In the genomic region with DNA sequence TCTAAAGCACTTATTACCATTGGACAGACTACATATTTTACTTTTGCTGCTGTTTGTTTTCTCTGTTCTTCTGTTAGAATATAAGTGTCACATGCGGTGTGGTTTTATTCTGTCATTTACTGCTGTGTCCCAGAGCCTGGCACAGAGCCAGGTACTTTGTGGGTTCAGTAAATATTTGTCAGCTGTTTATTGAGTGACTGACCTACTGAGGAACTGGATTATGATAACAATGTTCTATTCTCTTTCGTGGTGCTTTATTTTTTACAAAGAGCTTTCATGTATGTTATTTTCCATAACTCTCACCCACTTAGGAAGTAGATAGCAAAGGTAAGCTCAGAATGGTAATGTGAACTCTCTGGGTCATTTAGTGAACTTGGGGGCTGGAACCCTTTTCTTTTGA, we compare ENCODE assay signal across 18 cellular contexts.
DNase-seq lines count a peak whose midpoint lies in the region; TF ChIP-seq lines count a peak whose summit lies in the region.
"Had no signal": no experiment of that assay in that cellular context is flagged by ENCODE, and none has a peak within 500 bp of the region (broad histone marks: within the 10 kb centered on the region; RNA-seq: fewer than 3 reads in every experiment).

No MANE protein-coding gene starts in this region.

- no peak overlapping the region for H2BK15ac ChIP-seq in H9 (ENCODE audit: low read depth, low read length)

- H3K36me3 ChIP-seq in hepatocyte (replicated peaks; ENCODE audit: insufficient read depth, low read depth): no peaks in the 10 kb centered on the region
- H3K36me3 ChIP-seq: left lung, MG63 had no signal

- H3K27ac Mint-ChIP-seq in H9 (no peak overlapping the region; a peak in 1 of 7 replicates), progenitor cell of endocrine pancreas (no peak overlapping the region)
- no peak overlapping the region for H3K27ac Mint-ChIP-seq in activated CD4-positive, alpha-beta T cell treated with anti-CD3 and anti-CD28 coated beads, Interleukin-2, amount 10 ng/mL, durations not matched to agents 24 days and 14 days
- H3K27ac Mint-ChIP-seq: activated CD8-positive, alpha-beta T cell treated with anti-CD3 and anti-CD28 coated beads, Interleukin-2, amount 10 ng/mL, durations not matched to agents 7 days and 5 days; activated naive CD8-positive, alpha-beta T cell treated with anti-CD3 and anti-CD28 coated beads, Interleukin-2, amount 10 ng/mL, durations not matched to agents 7 days and 5 days; CD8-positive, alpha-beta memory T cell; HFFc6 had no signal

- H3K4ac ChIP-seq in H9 (ENCODE audit: low read depth, low read length): no peak overlapping the region

- no peak overlapping the region for H2AFZ ChIP-seq in hepatocyte
- H2AFZ ChIP-seq in H9 (ENCODE audit: low read length): no peak overlapping the region

- H4K20me1 ChIP-seq in hepatocyte (ENCODE audit: insufficient read depth, poor library complexity, severe bottlenecking): no peaks in the 10 kb centered on the region
- H4K20me1 ChIP-seq in H9 (ENCODE audit: control insufficient read depth, insufficient read depth, insufficient read length): no peaks in the 10 kb centered on the region

- H2BK12ac ChIP-seq in H9 (ENCODE audit: insufficient read length, low read depth, low read length): no peak overlapping the region

- H3K4me2 ChIP-seq in hepatocyte (no peak overlapping the region), H9 (ENCODE audit: insufficient read depth, insufficient read length, low read length) (no peak overlapping the region)

- no peak overlapping the region for H3K4me3 ChIP-seq in hepatocyte
- H3K4me3 ChIP-seq: left lung, MG63 had no signal

- no peak overlapping the region for H3T11ph ChIP-seq in H9 (ENCODE audit: low read length)

- no peak overlapping the region for H2AK5ac ChIP-seq in H9 (ENCODE audit: insufficient read length, low read length)

- DNase-seq in DMS53 treated with DMSO at 0.1 percent for 48 hours (lab: John Stamatoyannopoulos, UW; ENCODE audit: unreplicated experiment) (peak; percentile 95), NCI-H128 (lab: John Stamatoyannopoulos, UW; ENCODE audit: unreplicated experiment) (peak; percentile 75), NCI-H345 (lab: John Stamatoyannopoulos, UW) (peak; percentile 99), hepatocyte (ENCODE audit: low spot score) (peak; percentile 27), H9 (no peak), progenitor cell of endocrine pancreas (ENCODE audit: low spot score, unreplicated experiment) (no peak), NCI-H526 treated with DMSO at 0.1 percent for 48 hours (lab: John Stamatoyannopoulos, UW) (no peak)
- DNase-seq in activated CD4-positive, alpha-beta T cell treated with anti-CD3 and anti-CD28 coated beads, Interleukin-2, amount 10 ng/mL, durations not matched to agents 24 days and 14 days: no peak
- DNase-seq: activated CD8-positive, alpha-beta T cell treated with anti-CD3 and anti-CD28 coated beads, Interleukin-2, amount 10 ng/mL, durations not matched to agents 7 days and 5 days; activated naive CD8-positive, alpha-beta T cell treated with anti-CD3 and anti-CD28 coated beads, Interleukin-2, amount 10 ng/mL, durations not matched to agents 7 days and 5 days; CD8-positive, alpha-beta memory T cell; dermis blood vessel endothelial cell; HFFc6; left lung; MG63; NCI-H526; stimulated activated CD4-positive, alpha-beta T cell treated with anti-CD3 and anti-CD28 coated beads, Interleukin-4, amount 100 ng/mL, for 24 hours had no signal

- no peaks in the 10 kb centered on the region for H3K23me2 ChIP-seq in H9 (ENCODE audit: insufficient read length, low read depth, low read length, poor library complexity, severe bottlenecking)

- no peak overlapping the region for H4K8ac ChIP-seq in H9 (replicated peaks; ENCODE audit: insufficient read length, low read depth, low read length)

- H3K79me2 ChIP-seq in hepatocyte (no peaks in the 10 kb centered on the region), H9 (ENCODE audit: insufficient read depth, low read length) (no peaks in the 10 kb centered on the region)

- H3K9me2 ChIP-seq in hepatocyte (replicated peaks; ENCODE audit: insufficient read depth): no peaks in the 10 kb centered on the region

- H2BK20ac ChIP-seq in H9 (ENCODE audit: low read depth, low read length, poor library complexity, severe bottlenecking): no peak overlapping the region

- no peak overlapping the region for H3K56ac ChIP-seq in H9 (ENCODE audit: insufficient read length, low read depth, low read length)

- no peak overlapping the region for H2BK120ac ChIP-seq in H9 (ENCODE audit: low read depth, low read length, poor library complexity, severe bottlenecking)

- H3K9ac ChIP-seq in H9 (ENCODE audit: extremely low read depth, insufficient read length, low read length): no peak overlapping the region

- no peaks in the 10 kb centered on the region for H3K36me3 Mint-ChIP-seq in H9 (ENCODE audit: insufficient read depth in 1 of 3, low read depth in 3 of 3)
- no peaks in the 10 kb centered on the region for H3K36me3 Mint-ChIP-seq in progenitor cell of endocrine pancreas (ENCODE audit: insufficient read depth)
- H3K36me3 Mint-ChIP-seq in activated CD4-positive, alpha-beta T cell treated with anti-CD3 and anti-CD28 coated beads, Interleukin-2, amount 10 ng/mL, durations not matched to agents 24 days and 14 days (ENCODE audit: low read depth): no peaks in the 10 kb centered on the region
- H3K36me3 Mint-ChIP-seq: activated naive CD8-positive, alpha-beta T cell treated with anti-CD3 and anti-CD28 coated beads, Interleukin-2, amount 10 ng/mL, durations not matched to agents 7 days and 5 days; CD8-positive, alpha-beta memory T cell had no signal

- H3K27me3 ChIP-seq in hepatocyte: no peaks in the 10 kb centered on the region
- no peaks in the 10 kb centered on the region for H3K27me3 ChIP-seq in H9 (ENCODE audit: insufficient read depth, low read length)

- H4K91ac ChIP-seq in H9 (ENCODE audit: insufficient read length, low read depth, low read length): no peak overlapping the region

- H3K18ac ChIP-seq in H9 (ENCODE audit: insufficient read length, low read depth, low read length): no peak overlapping the region

- H3K27ac ChIP-seq in hepatocyte (no peak overlapping the region), H9 (ENCODE audit: insufficient read length, low read depth, low read length) (no peak overlapping the region)
- H3K27ac ChIP-seq: epithelial cell of prostate, left lung had no signal

- intact Hi-C loops in activated CD4-positive, alpha-beta T cell treated with anti-CD3 and anti-CD28 coated beads, Interleukin-2, amount 10 ng/mL, durations not matched to agents 24 days and 14 days (cut with micrococcal nuclease): no loop called here

- no peak overlapping the region for H3K14ac ChIP-seq in H9 (ENCODE audit: insufficient read depth, low read length)

- no peaks in the 10 kb centered on the region; a peak in 1 of 5 replicates for H3K9me3 Mint-ChIP-seq in H9
- no peaks in the 10 kb centered on the region for H3K9me3 Mint-ChIP-seq in progenitor cell of endocrine pancreas (ENCODE audit: low read depth)
- no peaks in the 10 kb centered on the region for H3K9me3 Mint-ChIP-seq in activated CD4-positive, alpha-beta T cell treated with anti-CD3 and anti-CD28 coated beads, Interleukin-2, amount 10 ng/mL, durations not matched to agents 24 days and 14 days
- H3K9me3 Mint-ChIP-seq: activated naive CD8-positive, alpha-beta T cell treated with anti-CD3 and anti-CD28 coated beads, Interleukin-2, amount 10 ng/mL, durations not matched to agents 7 days and 5 days; CD8-positive, alpha-beta memory T cell had no signal

- H3K27me3 Mint-ChIP-seq in H9 (ENCODE audit: low read depth) (no peaks in the 10 kb centered on the region; the same call in 1 of the 2 replicates), progenitor cell of endocrine pancreas (peaks cover 3% of the 10 kb centered on the region)
- no peaks in the 10 kb centered on the region for H3K27me3 Mint-ChIP-seq in activated CD4-positive, alpha-beta T cell treated with anti-CD3 and anti-CD28 coated beads, Interleukin-2, amount 10 ng/mL, durations not matched to agents 24 days and 14 days
- H3K27me3 Mint-ChIP-seq: activated naive CD8-positive, alpha-beta T cell treated with anti-CD3 and anti-CD28 coated beads, Interleukin-2, amount 10 ng/mL, durations not matched to agents 7 days and 5 days; CD8-positive, alpha-beta memory T cell had no signal

- H3K4me3 Mint-ChIP-seq in H9: no peak overlapping the region
- H3K4me3 Mint-ChIP-seq in progenitor cell of endocrine pancreas (ENCODE audit: low read depth): no peak overlapping the region
- H3K4me3 Mint-ChIP-seq in activated CD4-positive, alpha-beta T cell treated with anti-CD3 and anti-CD28 coated beads, Interleukin-2, amount 10 ng/mL, durations not matched to agents 24 days and 14 days: no peak overlapping the region
- H3K4me3 Mint-ChIP-seq: activated CD8-positive, alpha-beta T cell treated with anti-CD3 and anti-CD28 coated beads, Interleukin-2, amount 10 ng/mL, durations not matched to agents 7 days and 5 days; activated naive CD8-positive, alpha-beta T cell treated with anti-CD3 and anti-CD28 coated beads, Interleukin-2, amount 10 ng/mL, durations not matched to agents 7 days and 5 days; CD8-positive, alpha-beta memory T cell; HFFc6 had no signal

- H2BK5ac ChIP-seq in H9 (ENCODE audit: insufficient read length, low read length): no peak overlapping the region

- H3K4me1 Mint-ChIP-seq in H9 (peaks cover 3 to 8% of the 10 kb centered on the region in 2 experiments), progenitor cell of endocrine pancreas (ENCODE audit: low read depth) (peaks cover 7% of the 10 kb centered on the region)
- no peaks in the 10 kb centered on the region for H3K4me1 Mint-ChIP-seq in activated CD4-positive, alpha-beta T cell treated with anti-CD3 and anti-CD28 coated beads, Interleukin-2, amount 10 ng/mL, durations not matched to agents 24 days and 14 days
- H3K4me1 Mint-ChIP-seq: activated naive CD8-positive, alpha-beta T cell treated with anti-CD3 and anti-CD28 coated beads, Interleukin-2, amount 10 ng/mL, durations not matched to agents 7 days and 5 days; CD8-positive, alpha-beta memory T cell had no signal

- WGBS in hepatocyte (ENCODE audit: low lambda C conversion rate, missing lambda C conversion rate): 37% methylated on average over 2 of the region's 2 CpGs
- no CpG with 5 or more reads among the region's 2 CpGs for WGBS in H9 (ENCODE audit: extremely low coverage, insufficient read length, low lambda C conversion rate)

- TF ChIP-seq CTCF in hepatocyte (IDR thresholded peaks at IDR 0.05; ENCODE audit: poor library complexity) (no peak), H9 (conservative IDR thresholded peaks at IDR 0.05) (no peak), progenitor cell of endocrine pancreas (IDR thresholded peaks at IDR 0.05; ENCODE audit: unreplicated experiment) (no peak)

- H4K5ac ChIP-seq in H9 (ENCODE audit: insufficient read length, low read depth, low read length): no peak overlapping the region

- H3K4me1 ChIP-seq in hepatocyte (ENCODE audit: insufficient read depth): peaks cover 10% of the 10 kb centered on the region
- H3K4me1 ChIP-seq in H9 (ENCODE audit: insufficient read depth, low read length): no peaks in the 10 kb centered on the region
- H3K4me1 ChIP-seq: left lung had no signal

- H3K79me1 ChIP-seq in H9 (ENCODE audit: insufficient read depth, low read depth, low read length, poor library complexity, severe bottlenecking): no peaks in the 10 kb centered on the region

- no peaks in the 10 kb centered on the region for H3K9me3 ChIP-seq in hepatocyte (ENCODE audit: low read depth)
- no peaks in the 10 kb centered on the region for H3K9me3 ChIP-seq in H9 (ENCODE audit: control insufficient read depth, low read depth, low read length)
- H3K9me3 ChIP-seq: left lung, MG63 had no signal

- no peak overlapping the region for H3K23ac ChIP-seq in H9 (ENCODE audit: insufficient read length, low read depth, low read length)

Comparison
In these comparisons a context has a peak if more than half of its experiments do, and no peak if none do; other contexts are left out.
1. DNase-seq: peak in DMS53 treated with DMSO at 0.1 percent for 48 hours (single experiment), NCI-H128 (single experiment), NCI-H345 (single experiment) and hepatocyte (single experiment); none in H9 (single experiment), progenitor cell of endocrine pancreas (single experiment), activated CD4-positive, alpha-beta T cell treated with anti-CD3 and anti-CD28 coated beads, Interleukin-2, amount 10 ng/mL, durations not matched to agents 24 days and 14 days (single experiment) and NCI-H526 treated with DMSO at 0.1 percent for 48 hours (single experiment).